Comparison of ENCODE assay signal across 12 cellular contexts in genomic region chr17:68576811-68577551, GRCh38. TPM values are rescaled to one million over a fixed set of nuclear protein-coding genes. Genes with fewer than 3 reads are reported as not detected.
DNase-seq lines count a peak whose midpoint lies in the region; ATAC-seq, FAIRE-seq and TF ChIP-seq lines count a peak whose summit lies in the region.
"Had no signal": no experiment of that assay in that cellular context is flagged by ENCODE, and none has a peak within 500 bp of the region (broad histone marks: within the 10 kb centered on the region; RNA-seq: fewer than 3 reads in every experiment).

No MANE protein-coding gene starts in this region.

- no peak overlapping the region for H2AFZ ChIP-seq in HepG2 (ENCODE audit: low read length)

- H3K9me3 Mint-ChIP-seq in osteocyte (ENCODE audit: unreplicated experiment) = no peaks in the 10 kb centered on the region

- 91% methylated on average over 8 of the region's 8 CpGs for WGBS in HepG2 (ENCODE audit: low lambda C conversion rate)
- WGBS in right lobe of liver (ENCODE audit: insufficient coverage, low coverage, low lambda C conversion rate, missing lambda C conversion rate) = 93% methylated on average over 5 of the region's 8 CpGs

- no peaks in the 10 kb centered on the region for H3K27me3 Mint-ChIP-seq in osteocyte (ENCODE audit: unreplicated experiment)

- H3K27ac ChIP-seq in HepG2 (ENCODE audit: extremely low read length, insufficient read depth, low read length) = no peak overlapping the region
- H3K27ac ChIP-seq in right lobe of liver = no peak overlapping the region
- peak overlapping the region; percentile 34 for H3K27ac ChIP-seq in colonic mucosa
- H3K27ac ChIP-seq in left lung = peak overlapping the region; percentile 42 to 48

- TF ChIP-seq EP300 in HepG2 (IDR thresholded peaks at IDR 0.05; ENCODE audit: low read depth in 2 of 2, low read length in 2 of 2) = no peak
- TF ChIP-seq EP300 in HepG2 (CRISPR knock-in tag; IDR thresholded peaks at IDR 0.05; ENCODE audit: borderline replicate concordance) = no peak

- H3K4me1 Mint-ChIP-seq in osteocyte (ENCODE audit: unreplicated experiment) = no peaks in the 10 kb centered on the region

- no peak overlapping the region for H3K9ac ChIP-seq in HepG2 (ENCODE audit: insufficient read depth, low read depth, low read length)
- H3K9ac ChIP-seq in colonic mucosa (ENCODE audit: low read depth in 2 of 2, low read length in 2 of 2) = no peak overlapping the region

- H3K4me3 ChIP-seq in HepG2 (replicated peaks in 1 of 3; ENCODE audit: insufficient read depth in 1 of 3, low read depth in 2 of 3, low read length in 3 of 3) = no peak overlapping the region
- H3K4me3 ChIP-seq in right lobe of liver = no peak overlapping the region
- no peak overlapping the region for H3K4me3 ChIP-seq in colonic mucosa
- no peak overlapping the region for H3K4me3 ChIP-seq in left lung

- no peaks in the 10 kb centered on the region for H3K27me3 ChIP-seq in HepG2 (ENCODE audit: control insufficient read depth in 1 of 2, insufficient read depth in 2 of 2, low read length in 2 of 2)
- H3K27me3 ChIP-seq in right lobe of liver = no peaks in the 10 kb centered on the region
- no peaks in the 10 kb centered on the region for H3K27me3 ChIP-seq in colonic mucosa
- H3K27me3 ChIP-seq in left lung = no peaks in the 10 kb centered on the region

- TF ChIP-seq POLR2A in HepG2 (IDR thresholded peaks at IDR 0.05; ENCODE audit: insufficient read depth in 1 of 2, low read depth in 2 of 2, low read length in 2 of 2) = no peak
- TF ChIP-seq POLR2A in right lobe of liver (IDR thresholded peaks at IDR 0.05) = no peak

- peak; percentile 22 for ATAC-seq in HepG2
- ATAC-seq in right lobe of liver = no peak
- ATAC-seq in left lung = peak; percentile 2
- no peak for ATAC-seq in HG03196 (IDR thresholded peaks at IDR 0.05; ENCODE audit: unreplicated experiment)
- no peak for ATAC-seq in GM21381 (IDR thresholded peaks at IDR 0.05; ENCODE audit: unreplicated experiment)

- H3K4me1 ChIP-seq in HepG2 (ENCODE audit: insufficient read depth, low read length) (peaks cover 30% of the 10 kb centered on the region), right lobe of liver (peaks cover 0 to 54% (median 17%) of the 10 kb centered on the region in 4 donors), colonic mucosa (no peaks in the 10 kb centered on the region), left lung (peaks cover 33 to 75% of the 10 kb centered on the region in 2 donors)

- no peaks in the 10 kb centered on the region for H4K20me1 ChIP-seq in HepG2 (ENCODE audit: insufficient read depth, low read length)

- H3K36me3 ChIP-seq in HepG2 (replicated peaks in 1 of 2; ENCODE audit: control insufficient read depth in 1 of 2, insufficient read depth in 2 of 2, low read length in 2 of 2) = no peaks in the 10 kb centered on the region; a peak in 1 of 5 replicates
- H3K36me3 ChIP-seq in right lobe of liver = peaks cover 0 to 5% (median 0%) of the 10 kb centered on the region in 4 donors
- H3K36me3 ChIP-seq in colonic mucosa = no peaks in the 10 kb centered on the region
- no peaks in the 10 kb centered on the region for H3K36me3 ChIP-seq in left lung

- no peak for FAIRE-seq in HepG2 (lab: Jason Lieb, UNC)

- H3K79me2 ChIP-seq in HepG2 (ENCODE audit: insufficient read depth, low read length) = no peaks in the 10 kb centered on the region

- POLR2A ChIA-PET in HepG2 (lab: Yijun Ruan, JAX) = interaction anchor here (1.0 to 1.4 kb wide), 3 partner anchors 10 to 21 kb away, joined by 3 read pairs; no protein-coding TSS in a partner anchor

- in situ Hi-C loops in HepG2 (cut with HindIII; ENCODE audit: extremely low pct_ligation_motif_present, low pct_unique_long_range_greater_than_20kb) = loop anchor here (10.0 kb wide), 1 partner anchor 58 kb away; no protein-coding TSS in a partner anchor

- H3K4me2 ChIP-seq in HepG2 (ENCODE audit: low read depth, low read length) = no peak overlapping the region

- DNase-seq in HepG2 (ENCODE audit: low spot score) (no peak), right lobe of liver (no peak), colonic mucosa (no peak), left lung (no peak), osteocyte (ENCODE audit: extremely low spot score, unreplicated experiment) (no peak)
- DNase-seq in activated CD4-positive, alpha-beta T cell treated with anti-CD3 and anti-CD28 coated beads, Interleukin-2, amount 50 U/mL, for 4 hours = no peak
- DNase-seq: activated CD4-positive, alpha-beta T cell treated with anti-CD3 and anti-CD28 coated beads for 1 hour; activated naive CD4-positive, alpha-beta T cell; NCI-H2081 treated with DMSO at 0.1 percent for 48 hours had no signal

- CTCF ChIA-PET in HepG2 (lab: Yijun Ruan, JAX; ENCODE audit: low intra/inter-chr PET ratio, low total read pairs) = no interaction called here

- H3K4me3 Mint-ChIP-seq in osteocyte (ENCODE audit: unreplicated experiment) = no peak overlapping the region

- H3K9me3 ChIP-seq in HepG2 (ENCODE audit: low read length) (no peaks in the 10 kb centered on the region), right lobe of liver (no peaks in the 10 kb centered on the region), colonic mucosa (no peaks in the 10 kb centered on the region), left lung (no peaks in the 10 kb centered on the region)

- intact Hi-C loops in HepG2 (cut with micrococcal nuclease; ENCODE audit: unreplicated experiment) = no loop called here
- intact Hi-C loops in right lobe of liver (cut with DNase I) = no loop called here
- intact Hi-C loops in colonic mucosa (cut with DNase I) = no loop called here
- intact Hi-C loops in left lung (cut with DNase I) = no loop called here

- no peak for TF ChIP-seq CTCF in HepG2 (CRISPR knock-in tag; IDR thresholded peaks at IDR 0.05)
- no peak for TF ChIP-seq CTCF in right lobe of liver (IDR thresholded peaks at IDR 0.05)
- TF ChIP-seq CTCF in colonic mucosa (IDR thresholded peaks at IDR 0.05) = no peak
- TF ChIP-seq CTCF in left lung (IDR thresholded peaks at IDR 0.05) = peak in 1 of 2 donors; percentile 11
- no peak for TF ChIP-seq CTCF in osteocyte (IDR thresholded peaks at IDR 0.05)

- no TSS peak for BruUV-seq in HepG2 (replicated peaks; lab: Mats Ljungman, UMichigan)

- TF ChIP-seq RAD21 in HepG2 (CRISPR knock-in tag; IDR thresholded peaks at IDR 0.05) = no peak

- H3K27ac Mint-ChIP-seq in osteocyte (ENCODE audit: unreplicated experiment) = no peak overlapping the region

- H3K36me3 Mint-ChIP-seq in osteocyte (ENCODE audit: unreplicated experiment) = no peaks in the 10 kb centered on the region

TF ChIP-seq in HepG2, 621 proteins besides CTCF, POLR2A, EP300 and RAD21:
- TF ChIP-seq, protein P1, sequence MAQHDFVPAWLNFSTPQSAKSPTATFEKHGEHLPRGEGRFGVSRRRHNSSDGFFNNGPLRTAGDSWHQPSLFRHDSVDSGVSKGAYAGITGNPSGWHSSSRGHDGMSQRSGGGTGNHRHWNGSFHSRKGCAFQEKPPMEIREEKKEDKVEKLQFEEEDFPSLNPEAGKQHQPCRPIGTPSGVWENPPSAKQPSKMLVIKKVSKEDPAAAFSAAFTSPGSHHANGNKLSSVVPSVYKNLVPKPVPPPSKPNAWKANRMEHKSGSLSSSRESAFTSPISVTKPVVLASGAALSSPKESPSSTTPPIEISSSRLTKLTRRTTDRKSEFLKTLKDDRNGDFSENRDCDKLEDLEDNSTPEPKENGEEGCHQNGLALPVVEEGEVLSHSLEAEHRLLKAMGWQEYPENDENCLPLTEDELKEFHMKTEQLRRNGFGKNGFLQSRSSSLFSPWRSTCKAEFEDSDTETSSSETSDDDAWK (CRISPR knock-in tag; IDR thresholded peaks at IDR 0.05) = no peak
- TF ChIP-seq POGZ (CRISPR knock-in tag; IDR thresholded peaks at IDR 0.05) = no peak
- no peak for TF ChIP-seq ZNF709 (CRISPR knock-in tag; IDR thresholded peaks at IDR 0.05)
- TF ChIP-seq ZNF282 (IDR thresholded peaks at IDR 0.05; ENCODE audit: partially characterized antibody) = no peak
- no peak for TF ChIP-seq ZNF839 (CRISPR knock-in tag; IDR thresholded peaks at IDR 0.05; ENCODE audit: borderline replicate concordance)
- no peak for TF ChIP-seq ZNF432 (CRISPR knock-in tag; IDR thresholded peaks at IDR 0.05; ENCODE audit: borderline replicate concordance)

RNA-seq across cellular contexts. Expression of gene FAM20A, which starts 24.2 kb away (rescaled TPM):
- total RNA-seq in HepG2 (2016; rRNA removed; fragmentation: Illumina TruSeq; extraction: Trizol) (5.0 and 9.3 TPM in 2 replicates), right lobe of liver (10 to 100 TPM; 28.2 to 86.0 (median 45.0) TPM), colonic mucosa (1 to 10 TPM in 1 of 2 donors, under 1 TPM in 1; 0.72 to 4.1 TPM), left lung (10 to 100 TPM; 46.8 to 85.9 TPM), osteocyte (not detected in 2 replicates)
- 4.7 and 5.8 TPM in 2 replicates for total RNA-seq in HepG2 (2016; cell fraction: cytosol; rRNA removed; fragmentation: Illumina TruSeq; extraction: Trizol; ENCODE audit: low read depth)
- 5.3 and 8.6 TPM in 2 replicates for total RNA-seq in HepG2 (2016; cell fraction: insoluble cytoplasmic fraction; rRNA removed; fragmentation: Illumina TruSeq; extraction: Trizol)
- total RNA-seq in HepG2 (2016; cell fraction: membrane; rRNA removed; fragmentation: Illumina TruSeq; extraction: Trizol) = 7.1 and 8.8 TPM in 2 replicates
- 13.0 and 14.7 TPM in 2 replicates for total RNA-seq in HepG2 (2016; cell fraction: nucleus; rRNA removed; fragmentation: Illumina TruSeq; extraction: Trizol)
- 20.7 and 39.3 TPM in 2 replicates for polyA plus RNA-seq in HepG2 (2011; rRNA removed)
- 9.9 and 13.9 TPM in 2 replicates for polyA plus RNA-seq in HepG2 (2011; cell fraction: cytosol; rRNA removed)
- 83.2 and 124 TPM in 2 replicates for polyA plus RNA-seq in HepG2 (2011; cell fraction: nucleus; rRNA removed)
- 26.8 and 56.7 TPM in 2 replicates for polyA plus RNA-seq in HepG2 (2012)
- 6.1 and 7.0 TPM in 2 replicates for polyA plus RNA-seq in HepG2 (2016; cell fraction: cytosol; fragmentation: Illumina TruSeq; extraction: Trizol; ENCODE audit: low read depth)
- 7.0 and 9.7 TPM in 2 replicates for polyA plus RNA-seq in HepG2 (2016; cell fraction: insoluble cytoplasmic fraction; fragmentation: Illumina TruSeq; extraction: Trizol; ENCODE audit: low read depth)
- 8.2 and 9.0 TPM in 2 replicates for polyA plus RNA-seq in HepG2 (2016; cell fraction: membrane; fragmentation: Illumina TruSeq; extraction: Trizol; ENCODE audit: low read depth)
- polyA plus RNA-seq in HepG2 (2016; cell fraction: nucleus; fragmentation: Illumina TruSeq; extraction: Trizol; ENCODE audit: insufficient read depth, low read depth) = 32.0 and 32.1 TPM in 2 replicates
- polyA minus RNA-seq in HepG2 (2011; rRNA and poly(A)+ RNA removed; ENCODE audit: low replicate concordance) = 13.8 TPM in 1 of 2 replicates, not detected in the other
- polyA minus RNA-seq in HepG2 (2011; cell fraction: cytosol; rRNA and poly(A)+ RNA removed) = 5.8 and 15.1 TPM in 2 replicates
- polyA minus RNA-seq in HepG2 (2011; cell fraction: nucleus; rRNA and poly(A)+ RNA removed) = 26.8 and 40.7 TPM in 2 replicates
- total RNA-seq: HT-29 had no signal

Comparison
In these comparisons a context has a peak if more than half of its experiments do, and no peak if none do; other contexts are left out.
1. ATAC-seq: peak in HepG2 (single experiment) and left lung (single experiment); none in right lobe of liver (0 of 4), HG03196 (single experiment) and GM21381 (single experiment).
2. H3K27ac ChIP-seq: peak in colonic mucosa (single experiment) and left lung (2 of 2); none in HepG2 (single experiment) and right lobe of liver (0 of 3).